ENCODE assay signal across 20 cellular contexts in genomic region chr1:79355073-79355472, GRCh38.
A peak's percentile ranks its signal among the peaks of the same experiment; 100 is the strongest.
DNase-seq lines count a peak whose midpoint lies in the region; ATAC-seq, FAIRE-seq and TF ChIP-seq lines count a peak whose summit lies in the region.
"Had no signal": no experiment of that assay in that cellular context is flagged by ENCODE, and none has a peak within 500 bp of the region (broad histone marks: within the 10 kb centered on the region; RNA-seq: fewer than 3 reads in every experiment).

No MANE protein-coding gene starts in this region.

- H3K36me3 ChIP-seq in ACC112 (ENCODE audit: insufficient read depth, low read length) (no peaks in the 10 kb centered on the region), GM23248 (ENCODE audit: low read depth) (no peaks in the 10 kb centered on the region)
- H3K36me3 ChIP-seq: ovary had no signal

- no peak overlapping the region for H3K27ac Mint-ChIP-seq in osteocyte (ENCODE audit: unreplicated experiment)
- H3K27ac Mint-ChIP-seq: activated CD4-positive, alpha-beta T cell treated with anti-CD3 and anti-CD28 coated beads, Interleukin-2, amount 10 ng/mL, durations not matched to agents 7 days and 5 days; activated naive CD4-positive, alpha-beta T cell treated with anti-CD3 and anti-CD28 coated beads, Interleukin-2, amount 50 U/mL, for 72 hours; stimulated activated naive B cell treated with anti-CD40 and anti-IgM and Interleukin-4, amounts not matched to agents 10 μg/mL and 1 μg/mL and 100 μg/mL, for 72 hours; type B pancreatic cell had no signal

- no peaks in the 10 kb centered on the region for H3K9me3 Mint-ChIP-seq in osteocyte (ENCODE audit: unreplicated experiment)
- H3K9me3 Mint-ChIP-seq: activated CD4-positive, alpha-beta T cell treated with anti-CD3 and anti-CD28 coated beads, Interleukin-2, amount 10 ng/mL, durations not matched to agents 7 days and 5 days; activated naive CD4-positive, alpha-beta T cell treated with anti-CD3 and anti-CD28 coated beads, Interleukin-2, amount 50 U/mL, for 72 hours; stimulated activated naive B cell treated with anti-CD40 and anti-IgM and Interleukin-4, amounts not matched to agents 10 μg/mL and 1 μg/mL and 100 μg/mL, for 72 hours; type B pancreatic cell had no signal

- ATAC-seq in HG03432 (IDR thresholded peaks at IDR 0.05; ENCODE audit: unreplicated experiment) = no peak
- ATAC-seq: activated naive CD4-positive, alpha-beta T cell treated with anti-CD3 and anti-CD28 coated beads, Interleukin-2, amount 50 U/mL, for 72 hours had no signal

- H2AFZ ChIP-seq in ACC112 (ENCODE audit: low read length, unreplicated experiment) (peak overlapping the region; percentile 77), GM23248 (peak overlapping the region; percentile 73)

- peaks cover 19% of the 10 kb centered on the region for H3K4me1 ChIP-seq in ACC112 (ENCODE audit: control insufficient read depth, insufficient read depth, low read length, unreplicated experiment)
- peaks cover 11% of the 10 kb centered on the region for H3K4me1 ChIP-seq in GM23248 (ENCODE audit: insufficient read depth)
- H3K4me1 ChIP-seq: Caco-2 had no signal

- H3K4me3 ChIP-seq in ACC112 (ENCODE audit: low read depth, low read length) (no peak overlapping the region), GM23248 (no peak overlapping the region), astrocyte of the spinal cord (ENCODE audit: low read depth, low read length) (no peak overlapping the region), foreskin fibroblast (ENCODE audit: low read depth in 1 of 2, low read length in 2 of 2) (no peak overlapping the region)
- H3K4me3 ChIP-seq: ovary had no signal

- FAIRE-seq in HTR-8/SVneo (lab: Jason Lieb, UNC) = no peak
- FAIRE-seq: A204.1, endometrium, small intestine had no signal

- peak overlapping the region; percentile 41 for H3K9ac ChIP-seq in GM23248

- DNase-seq in GM23248 (peak; percentile 68), astrocyte of the spinal cord (ENCODE audit: low read depth, low spot score) (peak; percentile 48), foreskin fibroblast (peak; percentile 41 to 73), HTR-8/SVneo (ENCODE audit: insufficient read length, low spot score) (no peak), osteocyte (ENCODE audit: extremely low spot score, unreplicated experiment) (no peak)
- DNase-seq in stimulated activated CD4-positive, alpha-beta T cell treated with anti-CD3 and anti-CD28 coated beads, Interleukin-4, amount 100 ng/mL, for 24 hours = no peak
- DNase-seq: activated CD4-positive, alpha-beta T cell treated with anti-CD3 and anti-CD28 coated beads, Interleukin-2, amount 10 ng/mL, durations not matched to agents 7 days and 5 days; Caco-2; KG1; NCI-H146; NCI-H510A; ovary; small intestine; stimulated activated naive B cell treated with anti-CD40 and anti-IgM and Interleukin-4, amounts not matched to agents 10 μg/mL and 1 μg/mL and 100 μg/mL, for 72 hours had no signal

- in situ Hi-C loops in GM23248 (cut with MboI) (no loop called here), astrocyte of the spinal cord (cut with HindIII; ENCODE audit: low sequenced_read_pairs) (no loop called here)

- no peaks in the 10 kb centered on the region for H3K9me2 ChIP-seq in GM23248 (ENCODE audit: insufficient read depth)

- no peaks in the 10 kb centered on the region for H3F3A ChIP-seq in GM23248 (ENCODE audit: insufficient read depth)

- H3K27me3 ChIP-seq in ACC112 (ENCODE audit: insufficient read depth, low read length) = no peaks in the 10 kb centered on the region
- no peaks in the 10 kb centered on the region for H3K27me3 ChIP-seq in GM23248 (replicated peaks; ENCODE audit: insufficient read depth)
- H3K27me3 ChIP-seq: ovary had no signal

- H4K20me1 ChIP-seq in GM23248 (ENCODE audit: insufficient read depth) = no peaks in the 10 kb centered on the region

- H3K79me2 ChIP-seq in ACC112 (ENCODE audit: control insufficient read depth, insufficient read depth, low read length, unreplicated experiment) = no peaks in the 10 kb centered on the region
- no peaks in the 10 kb centered on the region for H3K79me2 ChIP-seq in GM23248 (ENCODE audit: insufficient read depth)

- peak overlapping the region; percentile 12 for H3K4me2 ChIP-seq in GM23248 (ENCODE audit: unreplicated experiment)

- H3K4me1 Mint-ChIP-seq in osteocyte (ENCODE audit: unreplicated experiment) = peaks cover 6% of the 10 kb centered on the region
- H3K4me1 Mint-ChIP-seq: activated CD4-positive, alpha-beta T cell treated with anti-CD3 and anti-CD28 coated beads, Interleukin-2, amount 10 ng/mL, durations not matched to agents 7 days and 5 days; stimulated activated naive B cell treated with anti-CD40 and anti-IgM and Interleukin-4, amounts not matched to agents 10 μg/mL and 1 μg/mL and 100 μg/mL, for 72 hours had no signal

- TF ChIP-seq CTCF in astrocyte of the spinal cord (IDR thresholded peaks at IDR 0.05; ENCODE audit: low read depth, low read length) (no peak), foreskin fibroblast (IDR thresholded peaks at IDR 0.05; ENCODE audit: low read depth, low read length) (no peak), osteocyte (IDR thresholded peaks at IDR 0.05) (no peak)

- no peaks in the 10 kb centered on the region for H3K27me3 Mint-ChIP-seq in osteocyte (ENCODE audit: unreplicated experiment)
- H3K27me3 Mint-ChIP-seq: activated CD4-positive, alpha-beta T cell treated with anti-CD3 and anti-CD28 coated beads, Interleukin-2, amount 10 ng/mL, durations not matched to agents 7 days and 5 days; stimulated activated naive B cell treated with anti-CD40 and anti-IgM and Interleukin-4, amounts not matched to agents 10 μg/mL and 1 μg/mL and 100 μg/mL, for 72 hours had no signal

- 52 to 56% methylated on average over 4 of the region's 4 CpGs for WGBS in GM23248 (ENCODE audit: low coverage in 1 of 2, low lambda C conversion rate in 2 of 2, missing lambda C conversion rate in 2 of 2), 2 experiments

- H3K9me3 ChIP-seq in GM23248 (ENCODE audit: low read depth) = no peaks in the 10 kb centered on the region
- H3K9me3 ChIP-seq: Caco-2, ovary had no signal

- H3K4me3 Mint-ChIP-seq in osteocyte (ENCODE audit: unreplicated experiment) = no peak overlapping the region
- H3K4me3 Mint-ChIP-seq: activated CD4-positive, alpha-beta T cell treated with anti-CD3 and anti-CD28 coated beads, Interleukin-2, amount 10 ng/mL, durations not matched to agents 7 days and 5 days; stimulated activated naive B cell treated with anti-CD40 and anti-IgM and Interleukin-4, amounts not matched to agents 10 μg/mL and 1 μg/mL and 100 μg/mL, for 72 hours; type B pancreatic cell had no signal

- no peaks in the 10 kb centered on the region for H3K36me3 Mint-ChIP-seq in osteocyte (ENCODE audit: unreplicated experiment)
- H3K36me3 Mint-ChIP-seq: activated naive CD4-positive, alpha-beta T cell treated with anti-CD3 and anti-CD28 coated beads, Interleukin-2, amount 50 U/mL, for 72 hours; stimulated activated naive B cell treated with anti-CD40 and anti-IgM and Interleukin-4, amounts not matched to agents 10 μg/mL and 1 μg/mL and 100 μg/mL, for 72 hours; type B pancreatic cell had no signal

- no peak overlapping the region for H3K27ac ChIP-seq in ACC112 (ENCODE audit: low read depth, low read length)
- H3K27ac ChIP-seq in GM23248 = peak overlapping the region; percentile 56
- H3K27ac ChIP-seq: ovary had no signal

Comparison
In these comparisons a context has a peak if more than half of its experiments do, and no peak if none do; other contexts are left out.
1. DNase-seq: peak in GM23248 (single experiment), astrocyte of the spinal cord (single experiment) and foreskin fibroblast (2 of 2); none in stimulated activated CD4-positive, alpha-beta T cell treated with anti-CD3 and anti-CD28 coated beads, Interleukin-4, amount 100 ng/mL, for 24 hours (single experiment), HTR-8/SVneo (single experiment) and osteocyte (single experiment).